In genomic region chr7:76317782-76318487, GRCh38 we compare ENCODE assay signal across 8 cellular contexts. TPM values are rescaled to one million over a fixed set of nuclear protein-coding genes. Genes with fewer than 3 reads are reported as not detected.
DNase-seq lines count a peak whose midpoint lies in the region; ATAC-seq and TF ChIP-seq lines count a peak whose summit lies in the region.

No MANE protein-coding gene starts in this region.

- H3K27me3 ChIP-seq in mucosa of stomach (ENCODE audit: control insufficient read depth, insufficient read depth, low read length), result no peaks in the 10 kb centered on the region

- no peaks in the 10 kb centered on the region for H3K36me3 Mint-ChIP-seq in IgD-negative memory B cell

- ATAC-seq in GM21529 (IDR thresholded peaks at IDR 0.05; ENCODE audit: unreplicated experiment), result peak; percentile 84

- DNase-seq in DMS114 treated with DMSO at 0.1 percent for 48 hours (lab: John Stamatoyannopoulos, UW; ENCODE audit: unreplicated experiment) (peak; percentile 92), OCI-M1 (lab: John Stamatoyannopoulos, UW) (peak; percentile 99), activated T-cell treated with anti-CD3 and anti-CD28 coated beads for 48 hours (ENCODE audit: low read depth) (peak; percentile 94), epithelial cell of proximal tubule (ENCODE audit: low read depth) (no peak)
- DNase-seq in stimulated activated CD8-positive, alpha-beta memory T cell treated with anti-CD3 and anti-CD28 coated beads, Interleukin-7, amount 100 ng/mL, for 1 hour (ENCODE audit: low read depth in 2 of 2), result peak; percentile 86 to 92

- no peaks in the 10 kb centered on the region for H3K9me3 ChIP-seq in mucosa of stomach (ENCODE audit: control insufficient read depth, low read length)

- no peaks in the 10 kb centered on the region for H3K27me3 Mint-ChIP-seq in IgD-negative memory B cell

- no peaks in the 10 kb centered on the region for H3K36me3 ChIP-seq in mucosa of stomach (ENCODE audit: control insufficient read depth, insufficient read depth, low read length)

- H3K4me1 ChIP-seq in mucosa of stomach (ENCODE audit: control insufficient read depth, insufficient read depth, low read length), result peaks cover 17% of the 10 kb centered on the region

- TF ChIP-seq CTCF in epithelial cell of proximal tubule (conservative IDR thresholded peaks at IDR 0.05; ENCODE audit: low read depth, low read length), result no peak

- peak overlapping the region; percentile 83 to 98 (median 95) for H3K4me3 Mint-ChIP-seq in IgD-negative memory B cell

- no peaks in the 10 kb centered on the region for H3K9me3 Mint-ChIP-seq in IgD-negative memory B cell

- H3K4me3 ChIP-seq in epithelial cell of proximal tubule (ENCODE audit: low read depth, low read length) (peak overlapping the region; percentile 88), mucosa of stomach (ENCODE audit: low read length) (peak overlapping the region; percentile 76)

- H3K9ac ChIP-seq in mucosa of stomach (ENCODE audit: low read length), result peak overlapping the region; percentile 86

- peaks cover 7 to 22% (median 15%) of the 10 kb centered on the region in 3 donors for H3K4me1 Mint-ChIP-seq in IgD-negative memory B cell

- peak overlapping the region; percentile 77 to 95 (median 90) for H3K27ac Mint-ChIP-seq in IgD-negative memory B cell

RNA-seq across cellular contexts. Expression of gene HSPB1, which starts 15.5 kb away (rescaled TPM):
- polyA plus RNA-seq in IgD-negative memory B cell, result 76.4 TPM
- total RNA-seq in epithelial cell of proximal tubule, result 199 and 435 TPM in 2 replicates

RNA-seq across cellular contexts. Expression of gene YWHAG, which starts 40.9 kb away (rescaled TPM):
- 3.5 TPM for polyA plus RNA-seq in IgD-negative memory B cell
- 71.4 and 74.7 TPM in 2 replicates for total RNA-seq in epithelial cell of proximal tubule
